ENCODE assay signal across 28 cellular contexts in the genomic region with DNA sequence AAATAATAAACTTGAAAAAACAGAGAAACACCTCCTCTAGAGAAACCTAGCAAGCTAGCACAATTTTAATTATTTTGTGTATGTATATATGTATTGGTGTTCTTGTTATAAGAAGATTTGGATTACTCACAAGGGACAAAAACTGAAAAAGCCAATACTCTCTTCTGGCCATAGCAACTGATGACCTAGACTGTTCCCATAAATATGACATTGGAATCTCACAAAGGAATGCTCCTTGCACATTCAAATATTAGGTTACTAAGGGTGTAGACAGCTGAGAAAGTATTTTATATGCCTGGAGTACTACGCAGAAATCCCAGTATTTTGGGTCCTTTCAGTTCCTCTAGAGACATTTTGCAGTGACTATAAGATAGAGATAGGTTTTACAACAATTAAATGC.
"Had no signal": no experiment of that assay in that cellular context is flagged by ENCODE, and none has a peak within 500 bp of the region (broad histone marks: within the 10 kb centered on the region; RNA-seq: fewer than 3 reads in every experiment).

No MANE protein-coding gene starts in this region.

- H3K27ac ChIP-seq: brain microvascular endothelial cell, coronary artery, esophagus muscularis mucosa, foreskin keratinocyte, gastrocnemius medialis, heart left ventricle, WERI-Rb-1 had no signal

- H3K27me3 ChIP-seq: brain microvascular endothelial cell, esophagus muscularis mucosa, foreskin keratinocyte, gastrocnemius medialis, heart left ventricle had no signal

- H3K9me3 ChIP-seq: esophagus muscularis mucosa, gastrocnemius medialis, heart left ventricle had no signal

- H3K36me3 ChIP-seq: brain microvascular endothelial cell, esophagus muscularis mucosa, gastrocnemius medialis, heart left ventricle, WERI-Rb-1 had no signal

- DNase-seq: activated B cell treated with CpG ODN at 0.5 μM for 24 hours; activated CD4-positive, alpha-beta T cell treated with anti-CD3 and anti-CD28 coated beads for 48 hours; activated CD4-positive, alpha-beta T cell treated with anti-CD3 and anti-CD28 coated beads, Interleukin-2, amount 50 U/mL, for 1 hour; activated CD4-positive, alpha-beta T cell treated with anti-CD3 and anti-CD28 coated beads, Interleukin-2, amount 50 U/mL, for 48 hours; activated CD8-positive, alpha-beta memory T cell treated with anti-CD3 and anti-CD28 coated beads for 24 hours; activated CD8-positive, alpha-beta T cell treated with anti-CD3 and anti-CD28 coated beads for 36 hours; activated effector memory CD4-positive, alpha-beta T cell treated with Interleukin-2 at 50 U/mL for 16 hours; activated gamma-delta T cell treated with Interleukin-2 at 50 U/mL for 16 hours; activated naive CD4-positive, alpha-beta T cell treated with anti-CD3 and anti-CD28 coated beads, Interleukin-2, amount 50 U/mL, for 16 hours; activated naive CD4-positive, alpha-beta T cell treated with Interleukin-2 at 50 U/mL for 16 hours; activated T-cell treated with anti-CD3 and anti-CD28 coated beads, Interleukin-2, amount 50 U/mL, for 4 hours; amniotic stem cell; anterior cingulate cortex; brain microvascular endothelial cell; effector CD4-positive, alpha-beta T cell; effector memory CD8-positive, alpha-beta T cell; erythroblast; foreskin keratinocyte; gastrocnemius medialis; glutamatergic neuron; heart left ventricle; T-helper 17 cell; T1000; WERI-Rb-1 had no signal

- H3K4me3 ChIP-seq: coronary artery, esophagus muscularis mucosa, gastrocnemius medialis, heart left ventricle had no signal

- ATAC-seq: activated CD4-positive, CD25-positive, alpha-beta regulatory T cell treated with anti-CD3 and anti-CD28 coated beads, Interleukin-2, amount 50 U/mL, for 24 hours; activated CD8-positive, alpha-beta T cell treated with anti-CD3 and anti-CD28 coated beads for 36 hours; activated T-cell treated with anti-CD3 and anti-CD28 coated beads, Interleukin-2, amount 50 U/mL, for 4 hours; activated T-helper 17 cell treated with anti-CD3 and anti-CD28 coated beads, Interleukin-2, amount 50 U/mL, for 72 hours; effector memory CD8-positive, alpha-beta T cell; foreskin keratinocyte; gastrocnemius medialis; heart left ventricle; T-helper 17 cell had no signal

- H3K4me1 ChIP-seq: esophagus muscularis mucosa, foreskin keratinocyte, gastrocnemius medialis, heart left ventricle had no signal
